Comparison of ENCODE assay signal across 13 cellular contexts in the genomic region with DNA sequence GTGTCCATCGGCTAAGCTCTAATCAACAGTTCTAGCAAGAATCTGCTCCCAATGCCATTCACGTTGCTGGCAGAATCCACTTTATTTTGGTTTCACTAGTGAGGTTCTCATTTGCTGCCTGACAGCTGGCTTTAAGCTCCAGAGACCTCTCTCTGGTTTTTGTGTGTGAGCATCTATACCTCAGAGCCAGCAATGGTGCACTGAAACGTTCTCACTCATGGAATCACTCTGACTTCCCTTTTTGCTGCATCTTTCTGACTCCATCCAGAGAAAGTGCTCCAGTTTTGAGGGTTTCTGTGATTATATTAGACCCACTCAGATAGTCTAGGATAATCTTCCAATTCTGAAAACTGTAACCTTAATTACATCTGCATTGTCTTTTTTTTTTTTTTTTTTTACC.
DNase-seq lines count a peak whose midpoint lies in the region; ATAC-seq and TF ChIP-seq lines count a peak whose summit lies in the region.
"Had no signal": no experiment of that assay in that cellular context is flagged by ENCODE, and none has a peak within 500 bp of the region (broad histone marks: within the 10 kb centered on the region; RNA-seq: fewer than 3 reads in every experiment).

No MANE protein-coding gene starts in this region.

- TF ChIP-seq CTCF in GM10248 (IDR thresholded peaks at IDR 0.05; ENCODE audit: control extremely low read depth, extremely low read depth, low read depth, missing control alignments) = no peak

- CTCF ChIA-PET in GM10248 (lab: Yijun Ruan, JAX) = interaction anchor here (1.8 kb wide), 1 partner anchor 11 kb away, joined by 7 read pairs; no protein-coding TSS in a partner anchor

- peaks cover 33% of the 10 kb centered on the region for H3K9me3 Mint-ChIP-seq in activated naive CD8-positive, alpha-beta T cell treated with anti-CD3 and anti-CD28 coated beads for 36 hours

- POLR2A ChIA-PET in GM10248 (lab: Yijun Ruan, JAX) = no interaction called here

- DNase-seq in NCI-H2171 treated with DMSO at 0.1 percent for 48 hours (lab: John Stamatoyannopoulos, UW) (peak; percentile 22), NCI-H2171 (lab: John Stamatoyannopoulos, UW) (no peak), GM10248 (ENCODE audit: extremely low spot score) (no peak), NCI-H2029 treated with DMSO at 0.1 percent for 48 hours (lab: John Stamatoyannopoulos, UW) (no peak)
- DNase-seq in activated naive CD8-positive, alpha-beta T cell treated with anti-CD3 and anti-CD28 coated beads for 36 hours = no peak
- DNase-seq: AML-193; Caco-2; CD4-positive, alpha-beta T cell; GM23248; HCEC 1CT had no signal

- peaks cover 57% of the 10 kb centered on the region for H3K4me1 Mint-ChIP-seq in activated naive CD8-positive, alpha-beta T cell treated with anti-CD3 and anti-CD28 coated beads for 36 hours

- no peak overlapping the region for H3K4me3 Mint-ChIP-seq in activated naive CD8-positive, alpha-beta T cell treated with anti-CD3 and anti-CD28 coated beads for 36 hours
- H3K4me3 Mint-ChIP-seq: CD4-positive, alpha-beta T cell had no signal

- H3K27me3 Mint-ChIP-seq in activated naive CD8-positive, alpha-beta T cell treated with anti-CD3 and anti-CD28 coated beads for 36 hours = no peaks in the 10 kb centered on the region
- H3K27me3 Mint-ChIP-seq: CD4-positive, alpha-beta T cell had no signal

- peaks cover 57% of the 10 kb centered on the region for H3K36me3 Mint-ChIP-seq in activated naive CD8-positive, alpha-beta T cell treated with anti-CD3 and anti-CD28 coated beads for 36 hours

- ATAC-seq in HG02678 (IDR thresholded peaks at IDR 0.05; ENCODE audit: unreplicated experiment) (peak; percentile 35), HG03139 (IDR thresholded peaks at IDR 0.05; ENCODE audit: unreplicated experiment) (no peak)
- ATAC-seq: A549 had no signal

- peak overlapping the region; percentile 4 for H3K27ac Mint-ChIP-seq in activated naive CD8-positive, alpha-beta T cell treated with anti-CD3 and anti-CD28 coated beads for 36 hours
- H3K27ac Mint-ChIP-seq: CD4-positive, alpha-beta T cell had no signal
